ENCODE assay signal across 16 cellular contexts in genomic region chr17:17546399-17547185, GRCh38. TPM values are rescaled to one million over a fixed set of nuclear protein-coding genes. Genes with fewer than 3 reads are reported as not detected.
"Had no signal": no experiment of that assay in that cellular context is flagged by ENCODE, and none has a peak within 500 bp of the region (broad histone marks: within the 10 kb centered on the region; RNA-seq: fewer than 3 reads in every experiment).

No MANE protein-coding gene starts in this region.

- ATAC-seq: mucosa of descending colon; naive thymus-derived CD4-positive, alpha-beta T cell had no signal

- H3K27me3 ChIP-seq: neutrophil had no signal

- H3K4me1 Mint-ChIP-seq: activated CD4-positive, alpha-beta T cell treated with anti-CD3 and anti-CD28 coated beads, Interleukin-2, amount 10 ng/mL, durations not matched to agents 7 days and 5 days; activated naive CD8-positive, alpha-beta T cell treated with anti-CD3 and anti-CD28 coated beads, Interleukin-2, amount 10 ng/mL, durations not matched to agents 7 days and 5 days; endodermal cell; naive thymus-derived CD4-positive, alpha-beta T cell had no signal

- H3K36me3 ChIP-seq: neutrophil had no signal

- H3K4me3 Mint-ChIP-seq: activated CD4-positive, alpha-beta T cell treated with anti-CD3 and anti-CD28 coated beads, Interleukin-2, amount 10 ng/mL, durations not matched to agents 7 days and 5 days; activated naive CD8-positive, alpha-beta T cell treated with anti-CD3 and anti-CD28 coated beads, Interleukin-2, amount 10 ng/mL, durations not matched to agents 7 days and 5 days; activated T-helper 1 cell treated with anti-CD3 and anti-CD28 coated beads, Interleukin-12 subunit alpha, Interleukin-12 subunit beta, Interleukin-2, Interleukin-4 antibody, amounts not matched to agents 30 ng/mL and 10 ng/mL and 1 ng/mL, durations not matched to agents 14 hours and 24 hours and 36 hours; endodermal cell; naive thymus-derived CD4-positive, alpha-beta T cell had no signal

- H3K27me3 Mint-ChIP-seq: activated CD4-positive, alpha-beta T cell treated with anti-CD3 and anti-CD28 coated beads, Interleukin-2, amount 10 ng/mL, durations not matched to agents 7 days and 5 days; activated naive CD8-positive, alpha-beta T cell treated with anti-CD3 and anti-CD28 coated beads, Interleukin-2, amount 10 ng/mL, durations not matched to agents 7 days and 5 days; naive thymus-derived CD4-positive, alpha-beta T cell had no signal

- DNase-seq: activated CD4-positive, alpha-beta T cell treated with anti-CD3 and anti-CD28 coated beads, Interleukin-2, amount 10 ng/mL, durations not matched to agents 7 days and 5 days; activated CD4-positive, CD25-positive, alpha-beta regulatory T cell; activated CD8-positive, alpha-beta memory T cell treated with anti-CD3 and anti-CD28 coated beads, Interleukin-2, amount 50 U/mL, for 48 hours; activated naive CD4-positive, alpha-beta T cell; activated naive CD8-positive, alpha-beta T cell treated with anti-CD3 and anti-CD28 coated beads, Interleukin-2, amount 10 ng/mL, durations not matched to agents 7 days and 5 days; aorta; endodermal cell; head of caudate nucleus; mucosa of descending colon; naive thymus-derived CD4-positive, alpha-beta T cell; retina; stimulated activated CD4-positive, alpha-beta T cell treated with anti-CD3 and anti-CD28 coated beads, Interleukin-4, amount 100 ng/mL, for 24 hours; stimulated activated naive CD4-positive, alpha-beta T cell treated with Interleukin-2 at 50 U/mL for 16 hours; trophoblast cell had no signal

- H3K27ac Mint-ChIP-seq: activated CD4-positive, alpha-beta T cell treated with anti-CD3 and anti-CD28 coated beads, Interleukin-2, amount 10 ng/mL, durations not matched to agents 7 days and 5 days; activated naive CD8-positive, alpha-beta T cell treated with anti-CD3 and anti-CD28 coated beads, Interleukin-2, amount 10 ng/mL, durations not matched to agents 7 days and 5 days; activated T-helper 1 cell treated with anti-CD3 and anti-CD28 coated beads, Interleukin-12 subunit alpha, Interleukin-12 subunit beta, Interleukin-2, Interleukin-4 antibody, amounts not matched to agents 30 ng/mL and 10 ng/mL and 1 ng/mL, durations not matched to agents 14 hours and 24 hours and 36 hours; endodermal cell had no signal

- H3K4me3 ChIP-seq: mucosa of descending colon had no signal

- H3K36me3 Mint-ChIP-seq: activated naive CD8-positive, alpha-beta T cell treated with anti-CD3 and anti-CD28 coated beads, Interleukin-2, amount 10 ng/mL, durations not matched to agents 7 days and 5 days had no signal

- H3K9me3 ChIP-seq: mucosa of descending colon, neutrophil had no signal

- H3K9me3 Mint-ChIP-seq: activated CD4-positive, alpha-beta T cell treated with anti-CD3 and anti-CD28 coated beads, Interleukin-2, amount 10 ng/mL, durations not matched to agents 7 days and 5 days; activated naive CD8-positive, alpha-beta T cell treated with anti-CD3 and anti-CD28 coated beads, Interleukin-2, amount 10 ng/mL, durations not matched to agents 7 days and 5 days; activated T-helper 1 cell treated with anti-CD3 and anti-CD28 coated beads, Interleukin-12 subunit alpha, Interleukin-12 subunit beta, Interleukin-2, Interleukin-4 antibody, amounts not matched to agents 30 ng/mL and 10 ng/mL and 1 ng/mL, durations not matched to agents 14 hours and 24 hours and 36 hours; endodermal cell; naive thymus-derived CD4-positive, alpha-beta T cell had no signal

- H3K27ac ChIP-seq: neutrophil had no signal

RNA-seq across cellular contexts. Expression of gene RASD1, which starts 50.4 kb away (rescaled TPM):
- polyA plus RNA-seq: naive thymus-derived CD4-positive, alpha-beta T cell had no signal
